In the genomic region with DNA sequence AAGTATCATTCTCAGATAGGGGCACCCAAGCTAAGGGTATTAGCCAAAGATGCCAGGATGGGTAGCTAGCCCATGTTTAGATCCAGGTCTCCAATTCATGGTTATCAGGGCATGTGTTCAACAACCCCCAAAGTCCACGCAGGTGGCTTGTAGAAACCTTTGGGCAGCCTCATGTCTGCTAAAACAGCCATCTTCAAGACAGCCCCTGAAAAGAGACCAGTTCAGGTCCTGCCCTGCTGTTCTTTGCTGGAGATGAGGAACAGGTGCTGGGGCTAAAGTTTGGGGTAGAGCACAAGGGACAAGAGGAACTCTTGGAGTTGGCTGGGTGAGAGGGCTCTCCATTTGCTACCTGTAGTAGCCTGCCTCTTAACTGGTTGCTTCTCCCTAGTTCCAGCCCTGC, we compare ENCODE assay signal across 19 cellular contexts. TPM values are rescaled to one million over a fixed set of nuclear protein-coding genes. Genes with fewer than 3 reads are reported as not detected.
DNase-seq lines count a peak whose midpoint lies in the region; ATAC-seq and TF ChIP-seq lines count a peak whose summit lies in the region.
"Had no signal": no experiment of that assay in that cellular context is flagged by ENCODE, and none has a peak within 500 bp of the region (broad histone marks: within the 10 kb centered on the region; RNA-seq: fewer than 3 reads in every experiment).

No MANE protein-coding gene starts in this region.

- no peak for TF ChIP-seq CTCF in HFFc6 (IDR thresholded peaks at IDR 0.05)

- peak overlapping the region; percentile 12 to 96 (median 72) for H3K4me3 Mint-ChIP-seq in CD4-positive, CD25-positive, alpha-beta regulatory T cell
- no peak overlapping the region for H3K4me3 Mint-ChIP-seq in HFFc6
- H3K4me3 Mint-ChIP-seq in activated naive CD8-positive, alpha-beta T cell treated with anti-CD3 and anti-CD28 coated beads for 36 hours = no peak overlapping the region
- H3K4me3 Mint-ChIP-seq in natural killer cell treated with Interleukin-12 subunit alpha and Interleukin-12 subunit beta and Interleukin-15 and Interleukin-18, amount 100 ng/mL, for 72 hours = no peak overlapping the region

- peaks cover 35% of the 10 kb centered on the region for H3K36me3 Mint-ChIP-seq in CD4-positive, CD25-positive, alpha-beta regulatory T cell
- peaks cover 16% of the 10 kb centered on the region; the same call in 1 of the 2 replicates for H3K36me3 Mint-ChIP-seq in HFFc6 (ENCODE audit: low read depth)
- H3K36me3 Mint-ChIP-seq in activated naive CD8-positive, alpha-beta T cell treated with anti-CD3 and anti-CD28 coated beads for 36 hours = peaks cover 71% of the 10 kb centered on the region
- peaks cover 10% of the 10 kb centered on the region for H3K36me3 Mint-ChIP-seq in natural killer cell treated with Interleukin-12 subunit alpha and Interleukin-12 subunit beta and Interleukin-15 and Interleukin-18, amount 100 ng/mL, for 72 hours

- peaks cover 4 to 94% (median 59%) of the 10 kb centered on the region in 4 donors for H3K4me1 Mint-ChIP-seq in CD4-positive, CD25-positive, alpha-beta regulatory T cell
- peaks cover 18% of the 10 kb centered on the region for H3K4me1 Mint-ChIP-seq in HFFc6 (ENCODE audit: low read depth)
- peaks cover 74% of the 10 kb centered on the region for H3K4me1 Mint-ChIP-seq in activated naive CD8-positive, alpha-beta T cell treated with anti-CD3 and anti-CD28 coated beads for 36 hours
- H3K4me1 Mint-ChIP-seq in natural killer cell treated with Interleukin-12 subunit alpha and Interleukin-12 subunit beta and Interleukin-15 and Interleukin-18, amount 100 ng/mL, for 72 hours (ENCODE audit: low read depth in 2 of 2) = peaks cover 62 to 72% of the 10 kb centered on the region in 2 donors

- H3K36me3 ChIP-seq in CD4-positive, CD25-positive, alpha-beta regulatory T cell (ENCODE audit: control insufficient read depth, insufficient read depth, low read length) = peaks cover 20% of the 10 kb centered on the region

- ATAC-seq in CD4-positive, CD25-positive, alpha-beta regulatory T cell (ENCODE audit: low read depth in 2 of 2) = no peak
- no peak for ATAC-seq in natural killer cell treated with Interleukin-12 subunit alpha and Interleukin-12 subunit beta and Interleukin-15 and Interleukin-18, amount 100 ng/mL, for 72 hours
- ATAC-seq: pancreas had no signal

- no peaks in the 10 kb centered on the region for H3K27me3 ChIP-seq in CD4-positive, CD25-positive, alpha-beta regulatory T cell (ENCODE audit: control insufficient read depth, insufficient read depth, low read length)
- H3K27me3 ChIP-seq: BLaER1 treated with 17β-estradiol and CSF1 and Interleukin-3, amounts not matched to agents 10 nM and 100 nM; pancreas; upper lobe of left lung had no signal

- H3K9me3 Mint-ChIP-seq in CD4-positive, CD25-positive, alpha-beta regulatory T cell = no peaks in the 10 kb centered on the region
- H3K9me3 Mint-ChIP-seq in HFFc6 = no peaks in the 10 kb centered on the region
- no peaks in the 10 kb centered on the region for H3K9me3 Mint-ChIP-seq in activated naive CD8-positive, alpha-beta T cell treated with anti-CD3 and anti-CD28 coated beads for 36 hours
- no peaks in the 10 kb centered on the region for H3K9me3 Mint-ChIP-seq in natural killer cell treated with Interleukin-12 subunit alpha and Interleukin-12 subunit beta and Interleukin-15 and Interleukin-18, amount 100 ng/mL, for 72 hours

- H3K4me3 ChIP-seq in CD4-positive, CD25-positive, alpha-beta regulatory T cell (ENCODE audit: low read depth, low read length) = no peak overlapping the region
- H3K4me3 ChIP-seq: BLaER1 treated with 17β-estradiol and CSF1 and Interleukin-3, amounts not matched to agents 10 nM and 100 nM; pancreas; upper lobe of left lung had no signal

- DNase-seq in CD4-positive, CD25-positive, alpha-beta regulatory T cell = no peak
- no peak for DNase-seq in HFFc6
- no peak for DNase-seq in activated naive CD8-positive, alpha-beta T cell treated with anti-CD3 and anti-CD28 coated beads for 36 hours
- no peak for DNase-seq in natural killer cell treated with Interleukin-12 subunit alpha and Interleukin-12 subunit beta and Interleukin-15 and Interleukin-18, amount 100 ng/mL, for 72 hours (ENCODE audit: low spot score)
- DNase-seq in midbrain (lab: John Stamatoyannopoulos, UW) = no peak
- no peak for DNase-seq in AG08395 (ENCODE audit: low spot score)
- DNase-seq in NCI-H2081 treated with DMSO at 0.1 percent for 48 hours (lab: John Stamatoyannopoulos, UW) = no peak
- no peak for DNase-seq in DMS 273 (lab: John Stamatoyannopoulos, UW; ENCODE audit: unreplicated experiment)
- DNase-seq: activated gamma-delta T cell, DMS79, hippocampal formation, kidney glomerular epithelial cell, NCI-H187, NCI-H510A treated with DMSO at 0.1 percent for 48 hours, pancreas, Right ventricle myocardium superior, small intestine, upper lobe of left lung had no signal

- peak overlapping the region; percentile 17 to 89 (median 84) for H3K27ac Mint-ChIP-seq in CD4-positive, CD25-positive, alpha-beta regulatory T cell
- 0 out of 2 replicates have a peak overlapping the region, but pooled peaks have one; percentile 8 for H3K27ac Mint-ChIP-seq in HFFc6
- H3K27ac Mint-ChIP-seq in activated naive CD8-positive, alpha-beta T cell treated with anti-CD3 and anti-CD28 coated beads for 36 hours = peak overlapping the region; percentile 93
- H3K27ac Mint-ChIP-seq in natural killer cell treated with Interleukin-12 subunit alpha and Interleukin-12 subunit beta and Interleukin-15 and Interleukin-18, amount 100 ng/mL, for 72 hours = peak overlapping the region; percentile 29 to 90

- H3K27me3 Mint-ChIP-seq in CD4-positive, CD25-positive, alpha-beta regulatory T cell = no peaks in the 10 kb centered on the region
- peaks cover 7% of the 10 kb centered on the region for H3K27me3 Mint-ChIP-seq in HFFc6 (ENCODE audit: insufficient read depth)
- no peaks in the 10 kb centered on the region for H3K27me3 Mint-ChIP-seq in activated naive CD8-positive, alpha-beta T cell treated with anti-CD3 and anti-CD28 coated beads for 36 hours
- H3K27me3 Mint-ChIP-seq in natural killer cell treated with Interleukin-12 subunit alpha and Interleukin-12 subunit beta and Interleukin-15 and Interleukin-18, amount 100 ng/mL, for 72 hours = no peaks in the 10 kb centered on the region

- H3K4me1 ChIP-seq in CD4-positive, CD25-positive, alpha-beta regulatory T cell (ENCODE audit: control insufficient read depth, insufficient read depth, low read length, poor library complexity, severe bottlenecking) = peaks cover 79% of the 10 kb centered on the region

- H3K27ac ChIP-seq in CD4-positive, CD25-positive, alpha-beta regulatory T cell (ENCODE audit: insufficient read depth, low read length, poor library complexity, severe bottlenecking) = peak overlapping the region; percentile 48
- H3K27ac ChIP-seq: pancreas, upper lobe of left lung had no signal

- H3K9me3 ChIP-seq in CD4-positive, CD25-positive, alpha-beta regulatory T cell (ENCODE audit: control insufficient read depth in 2 of 2, low read length in 2 of 2) = no peaks in the 10 kb centered on the region
- H3K9me3 ChIP-seq: pancreas, upper lobe of left lung had no signal

RNA-seq across cellular contexts. Expression of a gene that starts 4.6 kb away (rescaled TPM):
- 80.7 TPM for total RNA-seq in CD4-positive, CD25-positive, alpha-beta regulatory T cell
- 100 to 1,000 TPM in 1 of 4 donors, 10 to 100 TPM in 3; 55.5 to 104 (median 74.9) TPM for polyA plus RNA-seq in CD4-positive, CD25-positive, alpha-beta regulatory T cell
- 10 to 100 TPM; 20.8 to 23.4 (median 20.9) TPM for total RNA-seq in HFFc6 (2021; fragmentation: NEBNext Ultra II Directional; extraction: Animal tissue kit (Norgen Biotek cat#: 25700))
- total RNA-seq in activated naive CD8-positive, alpha-beta T cell treated with anti-CD3 and anti-CD28 coated beads for 36 hours = 10 to 100 TPM; 69.7 to 74.9 TPM
- 10 to 100 TPM; 45.7 to 47.7 TPM for total RNA-seq in natural killer cell treated with Interleukin-12 subunit alpha and Interleukin-12 subunit beta and Interleukin-15 and Interleukin-18, amount 100 ng/mL, for 72 hours

RNA-seq across cellular contexts. Expression of a gene that starts 11.2 kb away (rescaled TPM):
- 62.4 TPM for total RNA-seq in CD4-positive, CD25-positive, alpha-beta regulatory T cell
- polyA plus RNA-seq in CD4-positive, CD25-positive, alpha-beta regulatory T cell = 100 to 1,000 TPM; 116 to 142 (median 131) TPM
- 10 to 100 TPM; 73.9 to 83.0 (median 80.7) TPM for total RNA-seq in HFFc6 (2021; fragmentation: NEBNext Ultra II Directional; extraction: Animal tissue kit (Norgen Biotek cat#: 25700))
- 100 to 1,000 TPM; 127 to 134 TPM for total RNA-seq in activated naive CD8-positive, alpha-beta T cell treated with anti-CD3 and anti-CD28 coated beads for 36 hours
- 100 to 1,000 TPM in 1 of 2 donors, 10 to 100 TPM in 1; 90.3 to 117 TPM for total RNA-seq in natural killer cell treated with Interleukin-12 subunit alpha and Interleukin-12 subunit beta and Interleukin-15 and Interleukin-18, amount 100 ng/mL, for 72 hours

RNA-seq across cellular contexts. Expression of a gene that starts 24.7 kb away (rescaled TPM):
- 0.27 TPM for total RNA-seq in CD4-positive, CD25-positive, alpha-beta regulatory T cell
- polyA plus RNA-seq in CD4-positive, CD25-positive, alpha-beta regulatory T cell = under 1 TPM in 1 of 4 donors, not detected in 3; 0.16 TPM
- total RNA-seq in HFFc6 (2021; fragmentation: NEBNext Ultra II Directional; extraction: Animal tissue kit (Norgen Biotek cat#: 25700)) = not detected
- 1 to 10 TPM in 1 of 2 experiments, under 1 TPM in 1; 0.85 to 1.4 TPM for total RNA-seq in activated naive CD8-positive, alpha-beta T cell treated with anti-CD3 and anti-CD28 coated beads for 36 hours
- under 1 TPM; 0.10 to 0.39 TPM for total RNA-seq in natural killer cell treated with Interleukin-12 subunit alpha and Interleukin-12 subunit beta and Interleukin-15 and Interleukin-18, amount 100 ng/mL, for 72 hours

RNA-seq across cellular contexts. Expression of a gene that starts 28.3 kb away (rescaled TPM):
- total RNA-seq in CD4-positive, CD25-positive, alpha-beta regulatory T cell = 116 TPM
- 100 to 1,000 TPM in 2 of 4 donors, 10 to 100 TPM in 2; 85.9 to 111 (median 103) TPM for polyA plus RNA-seq in CD4-positive, CD25-positive, alpha-beta regulatory T cell
- 10 to 100 TPM; 55.2 to 62.0 (median 58.6) TPM for total RNA-seq in HFFc6 (2021; fragmentation: NEBNext Ultra II Directional; extraction: Animal tissue kit (Norgen Biotek cat#: 25700))
- 100 to 1,000 TPM; 121 to 123 TPM for total RNA-seq in activated naive CD8-positive, alpha-beta T cell treated with anti-CD3 and anti-CD28 coated beads for 36 hours
- 10 to 100 TPM; 82.8 to 87.4 TPM for total RNA-seq in natural killer cell treated with Interleukin-12 subunit alpha and Interleukin-12 subunit beta and Interleukin-15 and Interleukin-18, amount 100 ng/mL, for 72 hours

RNA-seq across cellular contexts. Expression of a gene that starts 37.5 kb away (rescaled TPM):
- 41.8 TPM for total RNA-seq in CD4-positive, CD25-positive, alpha-beta regulatory T cell
- polyA plus RNA-seq in CD4-positive, CD25-positive, alpha-beta regulatory T cell = 10 to 100 TPM; 11.1 to 17.9 (median 13.1) TPM
- 1 to 10 TPM; 7.0 to 9.9 (median 8.7) TPM for total RNA-seq in HFFc6 (2021; fragmentation: NEBNext Ultra II Directional; extraction: Animal tissue kit (Norgen Biotek cat#: 25700))
- total RNA-seq in activated naive CD8-positive, alpha-beta T cell treated with anti-CD3 and anti-CD28 coated beads for 36 hours = 10 to 100 TPM; 16.1 to 17.2 TPM
- total RNA-seq in natural killer cell treated with Interleukin-12 subunit alpha and Interleukin-12 subunit beta and Interleukin-15 and Interleukin-18, amount 100 ng/mL, for 72 hours = 10 to 100 TPM; 26.0 to 34.2 TPM

Comparison
In these comparisons a context has a peak if more than half of its experiments do, and no peak if none do; other contexts are left out.
1. H3K27ac Mint-ChIP-seq: peak in every context shown above with its lines; median percentile 93 in activated naive CD8-positive, alpha-beta T cell treated with anti-CD3 and anti-CD28 coated beads for 36 hours; 84 in CD4-positive, CD25-positive, alpha-beta regulatory T cell; 60 in natural killer cell treated with Interleukin-12 subunit alpha and Interleukin-12 subunit beta and Interleukin-15 and Interleukin-18, amount 100 ng/mL, for 72 hours; 8 in HFFc6.
2. H3K4me3 Mint-ChIP-seq: peak in CD4-positive, CD25-positive, alpha-beta regulatory T cell (4 of 4); none in HFFc6 (single experiment), activated naive CD8-positive, alpha-beta T cell treated with anti-CD3 and anti-CD28 coated beads for 36 hours (single experiment) and natural killer cell treated with Interleukin-12 subunit alpha and Interleukin-12 subunit beta and Interleukin-15 and Interleukin-18, amount 100 ng/mL, for 72 hours (single experiment).